8 cellular contexts compared by ENCODE assay signal in the genomic region with DNA sequence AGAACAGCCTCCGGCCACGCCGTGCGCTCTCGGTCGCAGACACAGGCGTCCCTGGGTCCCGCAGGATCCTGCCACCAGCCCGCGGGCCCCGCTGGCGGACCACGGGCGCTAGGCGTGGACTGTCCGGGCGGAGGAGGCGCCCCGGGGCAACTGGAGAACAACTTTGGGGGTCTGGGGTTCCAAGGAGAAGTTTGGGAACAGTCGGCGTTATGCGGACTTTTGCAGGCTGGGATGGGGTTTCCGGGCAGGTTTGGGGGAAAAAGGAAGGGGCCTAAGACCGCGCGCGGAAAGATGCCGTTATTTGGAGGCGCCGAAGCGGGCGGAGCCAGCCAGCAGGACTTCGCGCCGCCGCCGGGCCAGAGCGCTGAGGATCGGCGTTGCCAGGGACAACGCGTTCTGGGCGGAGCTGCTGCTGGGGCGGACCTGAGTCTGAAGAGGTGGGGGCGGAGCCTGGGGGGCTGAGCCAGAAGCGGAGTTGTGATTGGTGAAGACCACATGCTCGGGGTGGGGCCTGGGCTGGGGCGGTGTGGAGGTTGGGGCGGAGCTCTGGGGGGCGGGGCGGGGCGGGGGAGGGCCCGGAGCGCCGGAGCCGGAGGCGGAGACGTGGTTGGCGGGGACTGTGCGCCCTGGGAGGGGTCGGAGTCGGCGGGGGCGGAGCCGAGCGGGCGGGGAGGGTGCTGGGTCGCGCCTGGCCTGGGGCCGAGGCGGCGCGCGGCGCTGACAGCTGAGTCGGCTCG. TPM values are rescaled to one million over a fixed set of nuclear protein-coding genes. Genes with fewer than 3 reads are reported as not detected.
DNase-seq lines count a peak whose midpoint lies in the region; FAIRE-seq and TF ChIP-seq lines count a peak whose summit lies in the region.

A gene (plus strand): TSS at position 680 of the 737 bp plus-strand sequence. CDS start 120 bp downstream, outside the sequence.

- H4K20me1 ChIP-seq in MM.1S (ENCODE audit: insufficient read depth, low read length) (no peaks in the 10 kb centered on the region), neural progenitor cell (ENCODE audit: low read depth) (no peaks in the 10 kb centered on the region)

- H2AFZ ChIP-seq in MM.1S (ENCODE audit: low read length) (peak within 1 kb of the TSS; percentile 90), neural progenitor cell (replicated peaks) (peak within 1 kb of the TSS; percentile 99)

- H3K27me3 ChIP-seq in MM.1S (replicated peaks; ENCODE audit: insufficient read depth, low read length) (no peaks in the 10 kb centered on the region), neural progenitor cell (no peaks in the 10 kb centered on the region), stomach smooth muscle (ENCODE audit: control insufficient read depth in 1 of 2, insufficient read depth in 2 of 2, low read length in 2 of 2) (peaks cover 0 to 2% of the 10 kb centered on the region in 2 donors)

- H3K4me2 ChIP-seq in MM.1S (ENCODE audit: low read depth, low read length) (peak within 1 kb of the TSS; percentile 89), neural progenitor cell (peak within 1 kb of the TSS; percentile 98)

- no peaks in the 10 kb centered on the region for H3K9me2 ChIP-seq in MM.1S (replicated peaks; ENCODE audit: insufficient read depth, low read length)

- H3K79me2 ChIP-seq in MM.1S (ENCODE audit: low read length) (no peaks in the 10 kb centered on the region), neural progenitor cell (ENCODE audit: low read depth) (no peaks in the 10 kb centered on the region)

- H3K27ac ChIP-seq in MM.1S (ENCODE audit: low read length) (peak within 1 kb of the TSS; percentile 33; the same call in 1 of the 2 replicates), neural progenitor cell (no peak within 1 kb of the TSS), stomach smooth muscle (ENCODE audit: low read length) (peak within 1 kb of the TSS; percentile 91)

- peak; percentile 99 for DNase-seq in HCEC 1CT
- peak; percentile 95 for DNase-seq in MM.1S
- peak; percentile 70 for DNase-seq in SHP77 treated with DMSO at 0.1 percent for 48 hours (lab: John Stamatoyannopoulos, UW)
- peak; percentile 100 for DNase-seq in activated gamma-delta T cell treated with Interleukin-2 at 50 U/mL for 16 hours
- DNase-seq in foreskin fibroblast, result peak; percentile 99 to 100
- peak; percentile 100 for DNase-seq in neural progenitor cell (ENCODE audit: low spot score)

- TF ChIP-seq CTCF in MM.1S (IDR thresholded peaks at IDR 0.05; ENCODE audit: low read length) (no peak), foreskin fibroblast (IDR thresholded peaks at IDR 0.05; ENCODE audit: low read depth, low read length) (no peak), neural progenitor cell (IDR thresholded peaks at IDR 0.05) (no peak)

- H3K27ac Mint-ChIP-seq in neural progenitor cell, result no peak within 1 kb of the TSS

- H3K4me1 ChIP-seq in MM.1S (ENCODE audit: low read length) (no peaks in the 10 kb centered on the region), neural progenitor cell (peaks cover 4% of the 10 kb centered on the region), stomach smooth muscle (ENCODE audit: control insufficient read depth, insufficient read depth, low read length) (peaks cover 15% of the 10 kb centered on the region)

- H3K4me1 Mint-ChIP-seq in neural progenitor cell, result peaks cover 33% of the 10 kb centered on the region

- peak; percentile 95 for FAIRE-seq in G401.6 (lab: Jason Lieb, UNC)

- no peaks in the 10 kb centered on the region for H3K36me3 Mint-ChIP-seq in neural progenitor cell

- H3K9me3 Mint-ChIP-seq in neural progenitor cell, result peaks cover 2% of the 10 kb centered on the region

- H3K9ac ChIP-seq in MM.1S (ENCODE audit: low read length) (peak within 1 kb of the TSS; percentile 72), neural progenitor cell (peak within 1 kb of the TSS; percentile 72), stomach smooth muscle (ENCODE audit: low read length in 2 of 2) (peak within 1 kb of the TSS; percentile 79)

- no peaks in the 10 kb centered on the region for H3K36me3 ChIP-seq in MM.1S (replicated peaks; ENCODE audit: insufficient read depth, low read length)
- no peaks in the 10 kb centered on the region for H3K36me3 ChIP-seq in neural progenitor cell
- no peaks in the 10 kb centered on the region for H3K36me3 ChIP-seq in stomach smooth muscle (ENCODE audit: control insufficient read depth in 2 of 2, insufficient read depth in 2 of 2, low read length in 2 of 2)

- H3K27me3 Mint-ChIP-seq in neural progenitor cell (ENCODE audit: insufficient read depth, low read depth), result peaks cover 8% of the 10 kb centered on the region

- H3K4me3 ChIP-seq in MM.1S (ENCODE audit: low read length), result peak within 1 kb of the TSS; percentile 80
- peak within 1 kb of the TSS; percentile 81 to 82 for H3K4me3 ChIP-seq in foreskin fibroblast (ENCODE audit: low read depth in 1 of 2, low read length in 2 of 2)
- peak within 1 kb of the TSS; percentile 98 for H3K4me3 ChIP-seq in neural progenitor cell
- H3K4me3 ChIP-seq in stomach smooth muscle (ENCODE audit: low read length in 2 of 2), result peak within 1 kb of the TSS; percentile 87 to 88

- H3K4me3 Mint-ChIP-seq in neural progenitor cell, result peak within 1 kb of the TSS; percentile 93

- H3K9me3 ChIP-seq in MM.1S (replicated peaks; ENCODE audit: insufficient read depth, low read length), result no peaks in the 10 kb centered on the region
- H3K9me3 ChIP-seq in neural progenitor cell (ENCODE audit: low read depth), result no peaks in the 10 kb centered on the region
- peaks cover 0 to 5% of the 10 kb centered on the region in 2 donors for H3K9me3 ChIP-seq in stomach smooth muscle (ENCODE audit: control insufficient read depth in 2 of 2, low read length in 2 of 2)

- H3F3A ChIP-seq in MM.1S (ENCODE audit: insufficient read depth, low read length), result no peaks in the 10 kb centered on the region
- peaks cover 16% of the 10 kb centered on the region for H3F3A ChIP-seq in neural progenitor cell (ENCODE audit: low read depth)

RNA-seq across cellular contexts. Expression of the gene that starts here (rescaled TPM):
- total RNA-seq in neural progenitor cell (ENCODE audit: low replicate concordance), result 0.77 and 1.1 TPM in 2 replicates
